In the genomic region with DNA sequence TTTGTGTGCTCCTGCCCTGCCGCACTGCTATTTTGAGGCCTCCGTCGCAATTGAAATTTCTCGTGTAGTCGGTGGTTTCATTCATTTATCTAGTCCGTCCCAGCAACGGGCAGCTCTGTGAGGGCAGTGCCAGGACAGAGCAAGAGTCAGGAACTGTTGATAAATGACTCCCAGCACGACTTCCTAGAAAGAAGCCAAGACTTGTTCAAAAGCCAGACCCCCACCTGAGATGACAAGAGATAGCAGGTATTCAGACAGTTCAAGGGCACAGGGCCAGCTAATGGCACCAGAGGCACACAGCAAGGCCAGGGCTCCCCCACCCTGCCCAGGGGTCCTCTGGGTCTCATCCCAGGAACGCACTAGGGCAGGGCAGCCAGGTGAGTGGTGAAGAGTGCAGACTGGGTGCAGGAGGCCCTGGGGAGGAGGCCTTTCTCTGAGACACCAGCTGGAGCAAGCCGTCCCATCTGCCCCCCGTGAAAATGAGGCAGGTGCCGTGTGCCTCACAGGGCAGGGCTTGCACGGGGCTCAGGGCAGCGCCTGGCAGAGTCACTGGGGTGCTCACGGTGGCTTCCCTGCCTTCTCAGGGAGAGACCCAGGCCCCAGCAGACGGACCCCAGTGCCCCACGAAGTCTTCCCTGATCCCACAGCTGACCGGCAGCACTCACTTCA, we compare ENCODE assay signal across 9 cellular contexts. TPM values are rescaled to one million over a fixed set of nuclear protein-coding genes. Genes with fewer than 3 reads are reported as not detected.
A peak's percentile ranks its signal among the peaks of the same experiment; 100 is the strongest.
DNase-seq lines count a peak whose midpoint lies in the region; ATAC-seq and TF ChIP-seq lines count a peak whose summit lies in the region.
"Had no signal": no experiment of that assay in that cellular context is flagged by ENCODE, and none has a peak within 500 bp of the region (broad histone marks: within the 10 kb centered on the region; RNA-seq: fewer than 3 reads in every experiment).

No MANE protein-coding gene starts in this region.

- DNase-seq in CD14-positive monocyte (ENCODE audit: low spot score) (no peak), G401 (ENCODE audit: low spot score) (peak; percentile 81), natural killer cell (no peak), NCI-H82 treated with DMSO at 0.1 percent for 48 hours (lab: John Stamatoyannopoulos, UW; ENCODE audit: unreplicated experiment) (no peak)
- DNase-seq in stimulated activated naive CD4-positive, alpha-beta T cell (lab: John Stamatoyannopoulos, UW): no peak
- DNase-seq in stimulated activated CD4-positive, alpha-beta T cell treated with anti-CD3 and anti-CD28 coated beads, Interleukin-12 subunit alpha, Interleukin-12 subunit beta, amount 100 ng/mL, for 4 hours: no peak
- DNase-seq: activated CD4-positive, alpha-beta T cell treated with anti-CD3 and anti-CD28 coated beads for 4 hours; NCI-H1048 had no signal

- no peak for ATAC-seq in natural killer cell

- no peak for TF ChIP-seq CTCF in CD14-positive monocyte (IDR thresholded peaks at IDR 0.05)
- no peak for TF ChIP-seq CTCF in brain (conservative IDR thresholded peaks at IDR 0.05)
- no peak for TF ChIP-seq CTCF in natural killer cell (IDR thresholded peaks at IDR 0.05)

- peaks cover 34 to 44% of the 10 kb centered on the region in 2 donors for H3K36me3 Mint-ChIP-seq in CD14-positive monocyte
- no peaks in the 10 kb centered on the region for H3K36me3 Mint-ChIP-seq in brain
- no peaks in the 10 kb centered on the region for H3K36me3 Mint-ChIP-seq in natural killer cell

- H3K27ac Mint-ChIP-seq in CD14-positive monocyte (peak overlapping the region in 3 of 7 donors; percentile 62 to 78 (median 71)), brain (peak overlapping the region in 4 of 5 experiments; percentile 32 to 93 (median 66)), natural killer cell (peak overlapping the region; percentile 95 to 97)

- H3K27me3 Mint-ChIP-seq in CD14-positive monocyte (ENCODE audit: low read depth in 3 of 3) (peaks cover 0 to 5% (median 0%) of the 10 kb centered on the region in 3 donors), brain (peaks cover 3% of the 10 kb centered on the region), natural killer cell (ENCODE audit: low read depth in 2 of 2) (no peaks in the 10 kb centered on the region)

- intact Hi-C loops in CD14-positive monocyte (cut with micrococcal nuclease) (loop anchor here (5.0 kb wide), 1 partner anchor 38 kb away; a partner anchor contains a TSS), natural killer cell (cut with micrococcal nuclease) (loop anchor here (10.0 kb wide), 1 partner anchor 1115 kb away; a partner anchor contains a TSS)

- in situ Hi-C loops in G401 (cut with HindIII; ENCODE audit: low sequenced_read_pairs): no loop called here

- H3K4me3 Mint-ChIP-seq in CD14-positive monocyte (peak overlapping the region; percentile 79 to 90), brain (no peak overlapping the region), natural killer cell (peak overlapping the region; percentile 22)

- H3K9me3 Mint-ChIP-seq in CD14-positive monocyte (peaks cover 6 to 12% (median 7%) of the 10 kb centered on the region in 7 donors), brain (peaks cover 6 to 12% (median 8%) of the 10 kb centered on the region in 5 experiments), natural killer cell (no peaks in the 10 kb centered on the region)

- peaks cover 34% of the 10 kb centered on the region for H3K4me1 Mint-ChIP-seq in CD14-positive monocyte
- peaks cover 31% of the 10 kb centered on the region for H3K4me1 Mint-ChIP-seq in brain
- H3K4me1 Mint-ChIP-seq in natural killer cell: peaks cover 27 to 41% of the 10 kb centered on the region in 2 donors

RNA-seq across cellular contexts. Expression of a gene that starts 36.9 kb away (rescaled TPM):
- polyA plus RNA-seq in CD14-positive monocyte: 1 to 10 TPM; 6.4 to 7.2 TPM
- total RNA-seq in G401 (2014; rRNA removed; shearing (Covaris generic)): 4.4 and 7.4 TPM in 2 replicates
- 3.5 TPM for polyA plus RNA-seq in brain (ENCODE audit: insufficient read depth, low read depth, low replicate concordance)
- total RNA-seq in natural killer cell: 10 to 100 TPM; 57.6 to 91.7 (median 88.3) TPM

RNA-seq across cellular contexts. Expression of a gene that starts 50.1 kb away (rescaled TPM):
- polyA plus RNA-seq in CD14-positive monocyte (1 to 10 TPM; 1.5 to 3.1 TPM), brain (ENCODE audit: insufficient read depth, low read depth, low replicate concordance) (8.3 TPM)
- 6.4 and 8.2 TPM in 2 replicates for total RNA-seq in G401 (2014; rRNA removed; shearing (Covaris generic))
- under 1 TPM; 0.28 to 0.59 (median 0.34) TPM for total RNA-seq in natural killer cell

Comparison
In these comparisons a context has a peak if more than half of its experiments do, and no peak if none do; other contexts are left out.
1. H3K4me3 Mint-ChIP-seq: peak in CD14-positive monocyte (2 of 2) and natural killer cell (single experiment); none in brain (0 of 5).